ENCODE assay signal across 11 cellular contexts in the genomic region with DNA sequence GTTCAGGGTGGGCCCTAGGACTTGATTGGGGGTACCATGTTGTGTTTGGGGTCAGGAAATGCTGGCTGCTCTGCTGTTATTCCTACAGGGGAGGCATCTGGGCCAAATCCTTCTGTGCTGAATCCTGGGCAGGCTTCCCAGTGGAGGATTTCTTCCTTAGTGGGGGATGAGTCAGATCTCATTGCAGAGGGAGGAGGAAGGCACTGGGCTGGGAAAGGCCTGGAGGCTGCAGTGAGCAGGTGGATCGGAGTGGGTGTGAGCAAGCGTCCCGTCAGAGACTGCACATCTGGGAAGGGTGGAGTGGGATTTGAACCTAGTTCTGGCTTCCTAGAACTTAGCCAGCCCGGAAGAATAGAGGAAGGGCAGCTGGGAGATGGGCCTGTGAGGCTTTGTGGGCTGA. TPM values are rescaled to one million over a fixed set of nuclear protein-coding genes. Genes with fewer than 3 reads are reported as not detected.
DNase-seq lines count a peak whose midpoint lies in the region; ATAC-seq and TF ChIP-seq lines count a peak whose summit lies in the region.
"Had no signal": no experiment of that assay in that cellular context is flagged by ENCODE, and none has a peak within 500 bp of the region (broad histone marks: within the 10 kb centered on the region; RNA-seq: fewer than 3 reads in every experiment).

No MANE protein-coding gene starts in this region.

- intact Hi-C loops in MCF 10A (cut with micrococcal nuclease) (no loop called here), breast epithelium (cut with DNase I; ENCODE audit: low total_unique reads) (no loop called here), adrenal gland (cut with DNase I) (loop anchor here in 1 of 2 donors (10.0 kb wide), 1 partner anchor 120 kb away; no protein-coding TSS in a partner anchor)

- no peak overlapping the region for H3K4me3 Mint-ChIP-seq in MCF 10A (ENCODE audit: unreplicated experiment)

- no peak overlapping the region for H3K27ac Mint-ChIP-seq in MCF 10A (ENCODE audit: low read depth, unreplicated experiment)
- H3K27ac Mint-ChIP-seq: H9 had no signal

- peaks cover 20% of the 10 kb centered on the region for H3K36me3 Mint-ChIP-seq in MCF 10A (ENCODE audit: insufficient read depth, unreplicated experiment)

- CTCF ChIA-PET in MCF 10A (lab: Yijun Ruan, JAX): interaction anchor here (0.6 to 4.6 kb wide), 5 partner anchors 53 to 444 kb away, joined by 3 to 67 read pairs (median 3); no protein-coding TSS in a partner anchor

- H3K27ac ChIP-seq in breast epithelium (no peak overlapping the region), adrenal gland (peak overlapping the region in 1 of 5 donors; percentile 8)
- H3K27ac ChIP-seq: heart left ventricle had no signal

- TF ChIP-seq POLR2A in breast epithelium (IDR thresholded peaks at IDR 0.05): no peak
- no peak for TF ChIP-seq POLR2A in adrenal gland (IDR thresholded peaks at IDR 0.05)
- no peak for TF ChIP-seq POLR2A in erythroblast (IDR thresholded peaks at IDR 0.05; ENCODE audit: low read length)

- H3K27me3 Mint-ChIP-seq in MCF 10A (ENCODE audit: insufficient read depth, unreplicated experiment): peaks cover 7% of the 10 kb centered on the region

- H3K4me3 ChIP-seq in breast epithelium (no peak overlapping the region), adrenal gland (no peak overlapping the region), fibroblast of the aortic adventitia (ENCODE audit: low read depth, low read length) (no peak overlapping the region)
- H3K4me3 ChIP-seq: heart left ventricle had no signal

- no peaks in the 10 kb centered on the region for H3K36me3 ChIP-seq in breast epithelium
- H3K36me3 ChIP-seq in adrenal gland (replicated peaks in 1 of 2): no peaks in the 10 kb centered on the region

- H3K4me1 Mint-ChIP-seq in MCF 10A (ENCODE audit: insufficient read depth, unreplicated experiment): peaks cover 18% of the 10 kb centered on the region

- H3K4me1 ChIP-seq in breast epithelium (peaks cover 0 to 2% of the 10 kb centered on the region in 2 donors), adrenal gland (replicated peaks in 1 of 2) (peaks cover 0 to 21% of the 10 kb centered on the region in 2 donors)

- TF ChIP-seq CTCF in MCF 10A (IDR thresholded peaks at IDR 0.05; ENCODE audit: unreplicated experiment) (no peak), breast epithelium (IDR thresholded peaks at IDR 0.05) (no peak), adrenal gland (IDR thresholded peaks at IDR 0.05) (no peak), fibroblast of the aortic adventitia (IDR thresholded peaks at IDR 0.05; ENCODE audit: insufficient read depth, low read length) (peak; percentile 3)

- H3K9me3 Mint-ChIP-seq in MCF 10A (ENCODE audit: unreplicated experiment): no peaks in the 10 kb centered on the region
- H3K9me3 Mint-ChIP-seq: H9 had no signal

- peak; percentile 87 for DNase-seq in MCF 10A (ENCODE audit: unreplicated experiment)
- no peak for DNase-seq in breast epithelium (ENCODE audit: low spot score in 2 of 2)
- DNase-seq in adrenal gland: peak; percentile 62 to 77 (median 73)
- DNase-seq in fibroblast of the aortic adventitia (ENCODE audit: low read depth): peak; percentile 83
- peak; percentile 68 for DNase-seq in stromal cell of bone marrow (ENCODE audit: low read depth)
- no peak for DNase-seq in erythroblast (lab: John Stamatoyannopoulos, UW)
- DNase-seq in T1000 (lab: John Stamatoyannopoulos, UW): no peak
- DNase-seq: NCI-H2227 treated with DMSO at 0.1 percent for 48 hours had no signal

- H3K9me3 ChIP-seq in breast epithelium (no peaks in the 10 kb centered on the region), adrenal gland (replicated peaks in 1 of 3) (no peaks in the 10 kb centered on the region)
- H3K9me3 ChIP-seq: heart left ventricle had no signal

- BruUV-seq in MCF 10A (replicated peaks; lab: Mats Ljungman, UMichigan): no TSS peak

- peaks cover 0 to 6% of the 10 kb centered on the region in 2 donors for H3K27me3 ChIP-seq in breast epithelium
- no peaks in the 10 kb centered on the region for H3K27me3 ChIP-seq in adrenal gland

- POLR2A ChIA-PET in MCF 10A (lab: Yijun Ruan, JAX): interaction anchor here (0.7 to 2.9 kb wide), 5 partner anchors 11 to 85 kb away, joined by 3 to 15 read pairs (median 5); a partner anchor contains a TSS

- WGBS in adrenal gland, 4 donors: 32 to 55% (median 45%) methylated on average over 4 of the region's 4 CpGs

- no peak for ATAC-seq in GM21723 (IDR thresholded peaks at IDR 0.05; ENCODE audit: unreplicated experiment)

RNA-seq across cellular contexts. Expression of a gene that starts 11.5 kb away (rescaled TPM):
- 122 and 131 TPM in 2 replicates for total RNA-seq in MCF 10A (2022)
- 10 to 100 TPM; 43.8 to 53.4 (median 47.9) TPM for total RNA-seq in breast epithelium
- 10 to 100 TPM; 43.2 to 70.0 (median 65.9) TPM for total RNA-seq in adrenal gland
- 100 to 1,000 TPM in 2 of 3 donors, 10 to 100 TPM in 1; 11.3 to 143 (median 114) TPM for polyA plus RNA-seq in adrenal gland
- total RNA-seq in fibroblast of the aortic adventitia (ENCODE audit: low replicate concordance): 17.0 and 24.9 TPM in 2 replicates

RNA-seq across cellular contexts. Expression of a gene that starts 22.6 kb away (rescaled TPM):
- total RNA-seq in MCF 10A (2022) (not detected in 2 replicates), breast epithelium (under 1 TPM in 2 of 3 donors, not detected in 1; 0.33 to 0.59 TPM), adrenal gland (under 1 TPM in 7 of 8 donors, not detected in 1; 0.22 to 0.96 (median 0.69) TPM), fibroblast of the aortic adventitia (ENCODE audit: low replicate concordance) (0.25 TPM in 1 of 2 replicates, not detected in the other)
- under 1 TPM in 2 of 3 donors, not detected in 1; 0.16 to 0.47 TPM for polyA plus RNA-seq in adrenal gland

Comparison
In these comparisons a context has a peak if more than half of its experiments do, and no peak if none do; other contexts are left out.
1. DNase-seq: peak in MCF 10A (single experiment), adrenal gland (7 of 7), fibroblast of the aortic adventitia (single experiment) and stromal cell of bone marrow (single experiment); none in breast epithelium (0 of 2), erythroblast (0 of 2) and T1000 (single experiment).